In the genomic region with DNA sequence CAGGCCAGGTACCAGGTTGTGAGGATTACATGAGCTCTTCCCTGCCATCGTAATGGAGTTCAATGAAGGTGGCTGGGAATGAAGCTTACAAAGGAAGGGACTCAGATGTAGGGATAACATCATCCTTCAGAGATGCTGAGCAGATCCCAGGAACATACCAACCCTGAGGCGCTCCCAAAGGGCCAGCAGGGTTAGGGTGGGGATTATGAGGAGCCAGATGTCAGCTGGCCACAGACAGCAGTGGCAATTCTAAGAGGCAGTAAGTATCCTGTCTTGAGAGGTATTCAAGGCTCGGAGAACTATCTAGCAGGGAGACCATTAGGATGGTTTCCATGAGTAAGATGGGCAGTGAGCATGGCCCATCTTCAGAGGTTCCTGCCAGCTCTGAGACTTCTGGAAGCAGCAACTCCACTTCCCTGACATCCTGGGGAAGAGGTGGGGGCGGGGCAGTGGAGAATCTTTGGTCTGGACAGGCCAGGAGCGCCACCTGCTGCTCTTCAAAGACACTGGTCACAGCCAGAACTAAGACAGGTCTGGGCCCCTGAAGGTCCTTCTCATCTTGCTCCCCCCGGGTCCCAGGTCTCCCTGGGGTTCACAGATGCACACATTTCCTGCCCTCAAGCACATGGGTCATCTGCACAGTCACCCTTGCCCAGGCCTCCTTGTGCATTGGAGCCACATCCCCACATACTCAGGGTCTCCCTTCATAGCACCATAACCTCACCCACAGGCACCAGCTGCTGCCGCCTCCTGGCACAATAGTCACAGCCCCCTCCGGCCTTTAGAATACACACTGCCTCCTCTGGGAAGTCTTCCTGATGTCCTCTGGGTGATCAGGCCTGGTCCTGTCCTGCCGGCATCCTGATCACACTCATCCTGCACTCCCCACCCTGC, we compare ENCODE assay signal across 8 cellular contexts. TPM values are rescaled to one million over a fixed set of nuclear protein-coding genes. Genes with fewer than 3 reads are reported as not detected.
DNase-seq lines count a peak whose midpoint lies in the region; ATAC-seq, FAIRE-seq and TF ChIP-seq lines count a peak whose summit lies in the region.

No MANE protein-coding gene starts in this region.

- peak; percentile 100 for TF ChIP-seq RAD21 in K562 (CRISPR knock-in tag; conservative IDR thresholded peaks at IDR 0.05 in 1 of 2, IDR thresholded peaks at IDR 0.05 in 1 of 2)

- peak; percentile 96 to 97 (median 96) for TF ChIP-seq CTCF in K562 (IDR thresholded peaks at IDR 0.05 in 2 of 3, conservative IDR thresholded peaks at IDR 0.05 in 1 of 3; ENCODE audit: insufficient read depth in 2 of 3, low read depth in 1 of 3, low read length in 3 of 3)
- peak; percentile 83 to 90 (median 88) for TF ChIP-seq CTCF in sigmoid colon (IDR thresholded peaks at IDR 0.05)

- H3K27me3 ChIP-seq in K562 (ENCODE audit: control insufficient read depth in 2 of 2, insufficient read depth in 2 of 2, low read length in 2 of 2) = no peaks in the 10 kb centered on the region
- no peaks in the 10 kb centered on the region for H3K27me3 ChIP-seq in sigmoid colon

- H3K9me1 ChIP-seq in K562 (ENCODE audit: control insufficient read depth, insufficient read depth, low read length) = no peaks in the 10 kb centered on the region

- peaks cover 14% of the 10 kb centered on the region; the same call in 2 of the 3 replicates for H3K79me2 ChIP-seq in K562 (ENCODE audit: control insufficient read depth, insufficient read depth, low read length)

- peaks cover 9% of the 10 kb centered on the region; the same call in 1 of the 2 replicates for H4K20me1 ChIP-seq in K562 (replicated peaks; ENCODE audit: control insufficient read depth, insufficient read depth, low read length)

- peak overlapping the region; percentile 41; the same call in 1 of the 2 replicates for H2AFZ ChIP-seq in K562 (ENCODE audit: low read depth, low read length)

- peak; percentile 92 for FAIRE-seq in K562 (lab: Jason Lieb, UNC)

- H3K4me2 ChIP-seq in K562 (ENCODE audit: insufficient read depth, low read length) = no peak overlapping the region

- intact Hi-C loops in K562 (cut with micrococcal nuclease) = loop anchor here (1.0 to 5.0 kb wide), 5 partner anchors 18 to 192 kb away; no protein-coding TSS in a partner anchor
- intact Hi-C loops in sigmoid colon (cut with DNase I) = loop anchor here (1.0 kb wide), 3 partner anchors 110 to 192 kb away; no protein-coding TSS in a partner anchor

- H3K4me1 ChIP-seq in K562 (replicated peaks in 1 of 2; ENCODE audit: control insufficient read depth in 2 of 2, insufficient read depth in 2 of 2, low read length in 2 of 2) = peaks cover 31 to 53% of the 10 kb centered on the region in 2 experiments
- peaks cover 2 to 40% (median 27%) of the 10 kb centered on the region in 4 donors for H3K4me1 ChIP-seq in sigmoid colon

- H3K4me3 ChIP-seq in K562 (no peak overlapping the region), sigmoid colon (no peak overlapping the region)

- ATAC-seq in K562 (peak; percentile 78), GM21619 (IDR thresholded peaks at IDR 0.05; ENCODE audit: unreplicated experiment) (no peak)

- CTCF ChIA-PET in K562 (lab: Yijun Ruan, JAX; ENCODE audit: low intra/inter-chr PET ratio) = interaction anchor here (0.6 to 4.8 kb wide), 10 partner anchors 17 to 511 kb away, joined by 3 to 109 read pairs (median 5); partner anchors contain the start of gene MATN1

- in situ Hi-C loops in K562 (cut with MboI) = loop anchor here (5.0 kb wide), 2 partner anchors 109 to 194 kb away; no protein-coding TSS in a partner anchor

- TF ChIP-seq EP300 in K562 (IDR thresholded peaks at IDR 0.05; ENCODE audit: low read length) (peak; percentile 31; the same call in 1 of the 2 replicates), sigmoid colon (IDR thresholded peaks at IDR 0.05) (no peak)

- peak overlapping the region in 1 of 2 experiments; percentile 0; a peak in 1 of 4 replicates for H3K9ac ChIP-seq in K562 (ENCODE audit: insufficient read depth in 1 of 2, low read depth in 2 of 2, low read length in 2 of 2)

- DNase-seq in NCI-H1436 (lab: John Stamatoyannopoulos, UW) (peak; percentile 79), NCI-H1436 treated with DMSO at 0.1 percent for 48 hours (lab: John Stamatoyannopoulos, UW) (no peak), NCI-H146 treated with DMSO at 0.1 percent for 48 hours (lab: John Stamatoyannopoulos, UW; ENCODE audit: unreplicated experiment) (peak; percentile 45), SW480 (ENCODE audit: low spot score) (peak; percentile 76), K562 (ENCODE audit: extremely low read depth in 1 of 4, low spot score in 3 of 4) (peak; percentile 80 to 94 (median 86)), hippocampal formation (lab: John Stamatoyannopoulos, UW) (peak; percentile 78 to 80), sigmoid colon (peak; percentile 96)

- no TSS peak for BruUV-seq in K562 (replicated peaks; lab: Mats Ljungman, UMichigan)

- no peak overlapping the region for H3K27ac ChIP-seq in K562 (ENCODE audit: extremely low read depth, low read depth, low read length)
- H3K27ac ChIP-seq in sigmoid colon = peak overlapping the region in 3 of 4 donors; percentile 85 to 89 (median 89)

- WGBS in K562 (ENCODE audit: insufficient coverage, low coverage, missing lambda C conversion rate) = 34% methylated on average over 9 of the region's 9 CpGs
- WGBS in sigmoid colon, 2 donors = 32 to 44% methylated on average over 9 of the region's 9 CpGs

- POLR2A ChIA-PET in K562 (lab: Yijun Ruan, JAX) = interaction anchor here (0.5 to 2.5 kb wide), 19 partner anchors 8 to 192 kb away, joined by 3 to 19 read pairs (median 4); no protein-coding TSS in a partner anchor

- TF ChIP-seq POLR2A in K562 (conservative IDR thresholded peaks at IDR 0.05) (no peak), sigmoid colon (IDR thresholded peaks at IDR 0.05) (no peak)

- no peaks in the 10 kb centered on the region for H3K9me3 ChIP-seq in K562 (replicated peaks; ENCODE audit: control insufficient read depth, insufficient read depth, low read depth, low read length)
- H3K9me3 ChIP-seq in sigmoid colon = no peaks in the 10 kb centered on the region

- H3K36me3 ChIP-seq in K562 (ENCODE audit: control insufficient read depth, insufficient read depth, low read length) (no peaks in the 10 kb centered on the region), sigmoid colon (no peaks in the 10 kb centered on the region)

TF ChIP-seq in K562, 482 proteins besides CTCF, POLR2A, EP300 and RAD21 (continues in another document):
- TF ChIP-seq ZSCAN32 (CRISPR knock-in tag; IDR thresholded peaks at IDR 0.05) (no peak), ATF7 (IDR thresholded peaks at IDR 0.05) (peak; percentile 43; the same call in 1 of the 2 replicates), BCL6 (CRISPR knock-in tag; IDR thresholded peaks at IDR 0.05) (no peak), MEIS2 (IDR thresholded peaks at IDR 0.05; ENCODE audit: partially characterized antibody) (peak; percentile 5), MTA3 (IDR thresholded peaks at IDR 0.05; ENCODE audit: borderline replicate concordance) (0 out of 2 replicates have a peak, but pooled peaks have one; percentile 61)
- TF ChIP-seq, protein P1, sequence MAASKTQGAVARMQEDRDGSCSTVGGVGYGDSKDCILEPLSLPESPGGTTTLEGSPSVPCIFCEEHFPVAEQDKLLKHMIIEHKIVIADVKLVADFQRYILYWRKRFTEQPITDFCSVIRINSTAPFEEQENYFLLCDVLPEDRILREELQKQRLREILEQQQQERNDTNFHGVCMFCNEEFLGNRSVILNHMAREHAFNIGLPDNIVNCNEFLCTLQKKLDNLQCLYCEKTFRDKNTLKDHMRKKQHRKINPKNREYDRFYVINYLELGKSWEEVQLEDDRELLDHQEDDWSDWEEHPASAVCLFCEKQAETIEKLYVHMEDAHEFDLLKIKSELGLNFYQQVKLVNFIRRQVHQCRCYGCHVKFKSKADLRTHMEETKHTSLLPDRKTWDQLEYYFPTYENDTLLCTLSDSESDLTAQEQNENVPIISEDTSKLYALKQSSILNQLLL (CRISPR knock-in tag; IDR thresholded peaks at IDR 0.05; ENCODE audit: borderline replicate concordance) = no peak
- TF ChIP-seq, protein P2, sequence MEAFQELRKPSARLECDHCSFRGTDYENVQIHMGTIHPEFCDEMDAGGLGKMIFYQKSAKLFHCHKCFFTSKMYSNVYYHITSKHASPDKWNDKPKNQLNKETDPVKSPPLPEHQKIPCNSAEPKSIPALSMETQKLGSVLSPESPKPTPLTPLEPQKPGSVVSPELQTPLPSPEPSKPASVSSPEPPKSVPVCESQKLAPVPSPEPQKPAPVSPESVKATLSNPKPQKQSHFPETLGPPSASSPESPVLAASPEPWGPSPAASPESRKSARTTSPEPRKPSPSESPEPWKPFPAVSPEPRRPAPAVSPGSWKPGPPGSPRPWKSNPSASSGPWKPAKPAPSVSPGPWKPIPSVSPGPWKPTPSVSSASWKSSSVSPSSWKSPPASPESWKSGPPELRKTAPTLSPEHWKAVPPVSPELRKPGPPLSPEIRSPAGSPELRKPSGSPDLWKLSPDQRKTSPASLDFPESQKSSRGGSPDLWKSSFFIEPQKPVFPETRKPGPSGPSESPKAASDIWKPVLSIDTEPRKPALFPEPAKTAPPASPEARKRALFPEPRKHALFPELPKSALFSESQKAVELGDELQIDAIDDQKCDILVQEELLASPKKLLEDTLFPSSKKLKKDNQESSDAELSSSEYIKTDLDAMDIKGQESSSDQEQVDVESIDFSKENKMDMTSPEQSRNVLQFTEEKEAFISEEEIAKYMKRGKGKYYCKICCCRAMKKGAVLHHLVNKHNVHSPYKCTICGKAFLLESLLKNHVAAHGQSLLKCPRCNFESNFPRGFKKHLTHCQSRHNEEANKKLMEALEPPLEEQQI (IDR thresholded peaks at IDR 0.05) = no peak

RNA-seq across cellular contexts. Expression of gene SDC3, which starts 2.8 kb away (rescaled TPM):
- total RNA-seq in K562 (2011; cell fraction: chromatin; rRNA removed; ENCODE audit: low replicate concordance) = 13.1 and 24.6 TPM in 2 replicates
- 24.0 and 32.2 TPM in 2 replicates for total RNA-seq in K562 (2011; cell fraction: nucleolus; rRNA removed)
- 29.8 and 31.2 TPM in 2 replicates for total RNA-seq in K562 (2011; cell fraction: nucleoplasm; rRNA removed)
- total RNA-seq in K562 (2014; rRNA removed) (12.1 and 20.7 TPM in 2 replicates), K562 (2014; rRNA removed; fragmentation: Illumina TruSeq; extraction: Trizol) (8.6 and 9.0 TPM in 2 replicates), K562 (2015; rRNA removed; fragmentation: Illumina TruSeq; extraction: Trizol) (17.6 and 18.3 TPM in 2 replicates), K562 (2021) (39.4 and 44.1 TPM in 2 replicates), sigmoid colon (10 to 100 TPM; 29.9 to 91.1 (median 50.7) TPM)
- polyA plus RNA-seq in K562 (2011; rRNA removed) (6.5 and 8.9 TPM in 2 replicates), K562 (2014; fragmentation: Illumina TruSeq; extraction: Trizol) (30.5 and 39.3 TPM in 2 replicates), K562 (2014; fragmentation: Nextera tagmentation; extraction: Ambion mirVana) (under 1 TPM; 0.38 to 0.56 TPM), K562 (2014; rRNA removed) (20.4 and 24.5 TPM in 2 replicates), sigmoid colon (10 to 100 TPM in 1 of 3 donors, 1 to 10 TPM in 2; 2.4 to 29.8 (median 6.5) TPM)
- 8.4 and 12.2 TPM in 2 replicates for polyA plus RNA-seq in K562 (2011; cell fraction: cytosol; rRNA removed)
- 15.0 and 19.6 TPM in 2 replicates for polyA plus RNA-seq in K562 (2011; cell fraction: nucleus; rRNA removed)
- 39.4 and 99.6 TPM in 2 replicates for polyA plus RNA-seq in K562 (2012)
- 4.6 and 6.4 TPM in 2 replicates for polyA minus RNA-seq in K562 (2011; rRNA and poly(A)+ RNA removed)
- 12.1 and 19.4 TPM in 2 replicates for polyA minus RNA-seq in K562 (2011; cell fraction: cytosol; rRNA and poly(A)+ RNA removed)
- 3.4 and 3.8 TPM in 2 replicates for polyA minus RNA-seq in K562 (2011; cell fraction: nucleus; rRNA and poly(A)+ RNA removed)
